1 cellular context compared by ENCODE assay signal in genomic region chr13:109500146-109500773, GRCh38.
TF ChIP-seq lines count a peak whose summit lies in the region.

No MANE protein-coding gene starts in this region.

TF ChIP-seq in SK-N-SH, 30 proteins besides CTCF, POLR2A, EP300 and RAD21 (continued from another document):
- TF ChIP-seq USF2 (IDR thresholded peaks at IDR 0.05; ENCODE audit: borderline replicate concordance, low read depth, low read length) = no peak
- no peak for TF ChIP-seq JUND (IDR thresholded peaks at IDR 0.05)
- TF ChIP-seq FOXJ3 (CRISPR knock-in tag; IDR thresholded peaks at IDR 0.05) = no peak
- TF ChIP-seq ZBTB33 (IDR thresholded peaks at IDR 0.05; ENCODE audit: borderline replicate concordance, low read depth) = no peak
- TF ChIP-seq TCF12 (IDR thresholded peaks at IDR 0.05) = no peak
- no peak for TF ChIP-seq GABPA (IDR thresholded peaks at IDR 0.05; ENCODE audit: low read depth)
- TF ChIP-seq REST (IDR thresholded peaks at IDR 0.05; ENCODE audit: low read depth, low read length) = no peak
